8 cellular contexts compared by ENCODE assay signal in the genomic region with DNA sequence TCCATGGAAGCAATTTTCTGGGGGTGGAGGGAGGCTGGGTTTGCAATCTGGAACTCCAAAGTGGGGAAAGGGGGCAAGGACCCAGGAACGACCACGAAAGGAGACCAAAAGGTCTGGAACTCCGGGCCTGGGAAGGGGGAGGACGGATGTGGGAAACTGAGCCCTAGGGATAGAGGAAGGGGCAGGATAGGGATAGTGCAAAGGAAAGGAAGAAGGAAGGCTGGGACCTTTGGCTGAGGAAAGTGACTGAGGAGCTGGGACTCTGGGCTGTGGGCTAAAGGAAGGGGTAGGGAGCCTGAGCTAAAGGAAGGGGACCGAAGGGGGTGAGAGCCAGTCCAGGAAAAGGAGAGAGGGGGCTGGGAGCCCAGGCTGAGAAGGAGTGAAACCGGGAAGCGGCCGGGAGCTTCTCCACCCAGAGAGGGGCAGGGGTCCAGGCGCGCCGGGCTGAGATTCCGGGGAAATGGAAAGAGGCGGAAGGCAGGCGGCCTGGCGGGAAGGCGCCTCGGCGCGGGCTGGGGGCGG. TPM values are rescaled to one million over a fixed set of nuclear protein-coding genes. Genes with fewer than 3 reads are reported as not detected.
DNase-seq lines count a peak whose midpoint lies in the region; ATAC-seq and TF ChIP-seq lines count a peak whose summit lies in the region.

No MANE protein-coding gene starts in this region.

- no peaks in the 10 kb centered on the region; the same call in 2 of the 3 replicates for H3K36me3 Mint-ChIP-seq in GM23338 (ENCODE audit: low read depth)
- no peaks in the 10 kb centered on the region for H3K36me3 Mint-ChIP-seq in T-helper 1 cell treated with Interleukin-12 subunit alpha and Interleukin-12 subunit beta and Interleukin-4 antibody, amounts not matched to agents 30 μg/mL and 1 μg/mL, for 36 hours (ENCODE audit: low read depth)

- H3K27ac Mint-ChIP-seq in GM23338 = peak overlapping the region; percentile 93
- H3K27ac Mint-ChIP-seq in T-helper 1 cell treated with Interleukin-12 subunit alpha and Interleukin-12 subunit beta and Interleukin-4 antibody, amounts not matched to agents 30 μg/mL and 1 μg/mL, for 36 hours = peak overlapping the region; percentile 91

- peak overlapping the region; percentile 89; the same call in 1 of the 2 replicates for H2AFZ ChIP-seq in GM23338

- peak overlapping the region; percentile 97 for H3K4me2 ChIP-seq in GM23338

- peaks cover 8% of the 10 kb centered on the region for H3K27me3 Mint-ChIP-seq in GM23338 (ENCODE audit: insufficient read depth, low read depth, poor library complexity)
- H3K27me3 Mint-ChIP-seq in T-helper 1 cell treated with Interleukin-12 subunit alpha and Interleukin-12 subunit beta and Interleukin-4 antibody, amounts not matched to agents 30 μg/mL and 1 μg/mL, for 36 hours (ENCODE audit: low read depth) = no peaks in the 10 kb centered on the region

- ATAC-seq in GM23338 (no peak), Right ventricle myocardium superior (ENCODE audit: poor library complexity) (peak; percentile 1)

- H3K4me1 Mint-ChIP-seq in GM23338 = peaks cover 28% of the 10 kb centered on the region
- H3K4me1 Mint-ChIP-seq in T-helper 1 cell treated with Interleukin-12 subunit alpha and Interleukin-12 subunit beta and Interleukin-4 antibody, amounts not matched to agents 30 μg/mL and 1 μg/mL, for 36 hours (ENCODE audit: low read depth) = peaks cover 48% of the 10 kb centered on the region

- H3K36me3 ChIP-seq in GM23338 (ENCODE audit: insufficient read depth) (no peaks in the 10 kb centered on the region), skeletal muscle tissue (ENCODE audit: control insufficient read depth in 3 of 3, insufficient read depth in 3 of 3, low read length in 3 of 3) (no peaks in the 10 kb centered on the region)

- H3K27me3 ChIP-seq in GM23338 (ENCODE audit: insufficient read depth) = no peaks in the 10 kb centered on the region
- H3K27me3 ChIP-seq in skeletal muscle tissue (ENCODE audit: control insufficient read depth in 3 of 3, insufficient read depth in 3 of 3, low read length in 3 of 3) = no peaks in the 10 kb centered on the region

- H3K79me2 ChIP-seq in GM23338 (replicated peaks; ENCODE audit: insufficient read depth) = peaks cover 32% of the 10 kb centered on the region

- no peaks in the 10 kb centered on the region for H3K9me3 ChIP-seq in skeletal muscle tissue (ENCODE audit: control insufficient read depth in 3 of 3, low read length in 3 of 3)

- peak overlapping the region; percentile 86 for H3K4me3 ChIP-seq in GM23338
- H3K4me3 ChIP-seq in skeletal muscle tissue (ENCODE audit: low read length in 3 of 3) = peak overlapping the region; percentile 71 to 86 (median 86)

- no peaks in the 10 kb centered on the region; the same call in 1 of the 2 replicates for H4K20me1 ChIP-seq in GM23338 (replicated peaks; ENCODE audit: insufficient read depth)

- no peaks in the 10 kb centered on the region for H3F3A ChIP-seq in GM23338 (replicated peaks; ENCODE audit: low read depth)

- intact Hi-C loops in Right ventricle myocardium superior (cut with DNase I) = loop anchor here (5.0 kb wide), 1 partner anchor 37 kb away; no protein-coding TSS in a partner anchor

- H3K27ac ChIP-seq in GM23338 (ENCODE audit: low read depth) (peak overlapping the region; percentile 78), skeletal muscle tissue (ENCODE audit: low read depth, low read length) (peak overlapping the region; percentile 87)

- H3K4me1 ChIP-seq in GM23338 (ENCODE audit: insufficient read depth) (peaks cover 18% of the 10 kb centered on the region), skeletal muscle tissue (ENCODE audit: control insufficient read depth in 3 of 3, insufficient read depth in 3 of 3, low read length in 3 of 3) (peaks cover 50 to 53% (median 52%) of the 10 kb centered on the region in 3 donors)

- no peak for TF ChIP-seq CTCF in GM23338 (conservative IDR thresholded peaks at IDR 0.05; ENCODE audit: low read depth in 2 of 2)

- H3K9me2 ChIP-seq in GM23338 (ENCODE audit: insufficient read depth) = no peaks in the 10 kb centered on the region

- peak overlapping the region; percentile 93 for H3K9ac ChIP-seq in skeletal muscle tissue (ENCODE audit: low read depth in 1 of 3, low read length in 3 of 3)

- peak overlapping the region; percentile 90 for H3K4me3 Mint-ChIP-seq in GM23338
- H3K4me3 Mint-ChIP-seq in T-helper 1 cell treated with Interleukin-12 subunit alpha and Interleukin-12 subunit beta and Interleukin-4 antibody, amounts not matched to agents 30 μg/mL and 1 μg/mL, for 36 hours = peak overlapping the region; percentile 91

- no peak for DNase-seq in GM23338 (ENCODE audit: low spot score)
- no peak for DNase-seq in Right ventricle myocardium superior
- DNase-seq in NCI-H345 (lab: John Stamatoyannopoulos, UW) = no peak
- DNase-seq in H4 (ENCODE audit: low spot score) = no peak
- DNase-seq in iPS-NIHi7 (ENCODE audit: extremely low spot score) = no peak
- no peak for DNase-seq in stimulated activated CD4-positive, alpha-beta T cell treated with anti-CD3 and anti-CD28 coated beads, Interleukin-2, amount 100 ng/mL, for 24 hours

- no peaks in the 10 kb centered on the region for H3K9me3 Mint-ChIP-seq in GM23338
- H3K9me3 Mint-ChIP-seq in T-helper 1 cell treated with Interleukin-12 subunit alpha and Interleukin-12 subunit beta and Interleukin-4 antibody, amounts not matched to agents 30 μg/mL and 1 μg/mL, for 36 hours = no peaks in the 10 kb centered on the region

TF ChIP-seq in GM23338, 12 proteins besides CTCF, POLR2A, EP300 and RAD21 (continues in another document):
- TF ChIP-seq EZH2 (IDR thresholded peaks at IDR 0.05; ENCODE audit: low read depth, unreplicated experiment) (no peak), ETS1 (IDR thresholded peaks at IDR 0.05) (no peak), POLR2AphosphoS5 (IDR thresholded peaks at IDR 0.05; ENCODE audit: low read depth) (no peak), ZNF114 (CRISPR knock-in tag; IDR thresholded peaks at IDR 0.05) (no peak), CREB1 (CRISPR knock-in tag; IDR thresholded peaks at IDR 0.05; ENCODE audit: low read depth) (no peak)
- TF ChIP-seq, protein P1, sequence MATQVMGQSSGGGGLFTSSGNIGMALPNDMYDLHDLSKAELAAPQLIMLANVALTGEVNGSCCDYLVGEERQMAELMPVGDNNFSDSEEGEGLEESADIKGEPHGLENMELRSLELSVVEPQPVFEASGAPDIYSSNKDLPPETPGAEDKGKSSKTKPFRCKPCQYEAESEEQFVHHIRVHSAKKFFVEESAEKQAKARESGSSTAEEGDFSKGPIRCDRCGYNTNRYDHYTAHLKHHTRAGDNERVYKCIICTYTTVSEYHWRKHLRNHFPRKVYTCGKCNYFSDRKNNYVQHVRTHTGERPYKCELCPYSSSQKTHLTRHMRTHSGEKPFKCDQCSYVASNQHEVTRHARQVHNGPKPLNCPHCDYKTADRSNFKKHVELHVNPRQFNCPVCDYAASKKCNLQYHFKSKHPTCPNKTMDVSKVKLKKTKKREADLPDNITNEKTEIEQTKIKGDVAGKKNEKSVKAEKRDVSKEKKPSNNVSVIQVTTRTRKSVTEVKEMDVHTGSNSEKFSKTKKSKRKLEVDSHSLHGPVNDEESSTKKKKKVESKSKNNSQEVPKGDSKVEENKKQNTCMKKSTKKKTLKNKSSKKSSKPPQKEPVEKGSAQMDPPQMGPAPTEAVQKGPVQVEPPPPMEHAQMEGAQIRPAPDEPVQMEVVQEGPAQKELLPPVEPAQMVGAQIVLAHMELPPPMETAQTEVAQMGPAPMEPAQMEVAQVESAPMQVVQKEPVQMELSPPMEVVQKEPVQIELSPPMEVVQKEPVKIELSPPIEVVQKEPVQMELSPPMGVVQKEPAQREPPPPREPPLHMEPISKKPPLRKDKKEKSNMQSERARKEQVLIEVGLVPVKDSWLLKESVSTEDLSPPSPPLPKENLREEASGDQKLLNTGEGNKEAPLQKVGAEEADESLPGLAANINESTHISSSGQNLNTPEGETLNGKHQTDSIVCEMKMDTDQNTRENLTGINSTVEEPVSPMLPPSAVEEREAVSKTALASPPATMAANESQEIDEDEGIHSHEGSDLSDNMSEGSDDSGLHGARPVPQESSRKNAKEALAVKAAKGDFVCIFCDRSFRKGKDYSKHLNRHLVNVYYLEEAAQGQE (IDR thresholded peaks at IDR 0.05; ENCODE audit: unreplicated experiment) = no peak

RNA-seq across cellular contexts. Expression of gene SLC9A1, which starts 0.4 kb away (rescaled TPM):
- total RNA-seq in GM23338 (2014; rRNA removed; shearing (Covaris generic)) = 22.3 and 23.3 TPM in 2 replicates
- 10.4 and 10.5 TPM in 2 replicates for polyA plus RNA-seq in GM23338 (2016; fragmentation: Nextera tagmentation; extraction: Ambion mirVana)
- total RNA-seq in Right ventricle myocardium superior = 17.6 TPM
- total RNA-seq in skeletal muscle tissue = 1.6 TPM
- 1.6 and 5.2 TPM in 2 replicates for total RNA-seq in H4 (2014; rRNA removed; shearing (Covaris generic))
